In the genomic region with DNA sequence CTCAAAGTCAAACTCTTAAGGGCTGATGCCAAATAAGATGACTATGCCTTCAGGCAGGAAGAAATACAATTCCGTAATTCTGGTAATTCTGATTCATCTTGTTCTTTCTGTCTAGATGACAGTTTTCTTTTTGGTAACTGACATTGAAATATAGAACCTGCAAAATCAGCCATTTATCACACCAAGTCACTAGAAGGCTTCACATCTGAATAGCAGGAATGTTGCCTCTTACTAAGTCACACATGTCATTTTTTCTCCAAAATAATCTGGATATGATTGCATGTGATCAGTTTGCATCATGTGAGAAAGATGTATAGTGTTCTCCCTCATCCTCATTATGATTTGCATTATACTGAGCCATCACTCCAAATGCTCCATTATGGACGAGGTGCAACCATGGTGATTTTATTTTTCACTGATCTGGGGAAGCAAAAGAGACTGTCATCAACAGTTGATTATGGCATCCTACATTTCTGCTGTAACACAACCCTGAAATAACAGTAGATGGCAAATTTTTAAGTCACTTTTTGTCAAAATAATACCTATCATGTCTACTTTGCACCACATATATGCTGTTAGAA, we compare ENCODE assay signal across 37 cellular contexts.
"Had no signal": no experiment of that assay in that cellular context is flagged by ENCODE, and none has a peak within 500 bp of the region (broad histone marks: within the 10 kb centered on the region; RNA-seq: fewer than 3 reads in every experiment).

No MANE protein-coding gene starts in this region.

- DNase-seq: activated effector memory CD4-positive, alpha-beta T cell treated with anti-CD3 and anti-CD28 coated beads, Interleukin-2, amount 50 U/mL, for 16 hours; activated effector memory CD4-positive, alpha-beta T cell treated with Interleukin-2 at 50 U/mL for 16 hours; activated gamma-delta T cell; activated gamma-delta T cell treated with Interleukin-2 at 50 U/mL for 16 hours; activated naive CD4-positive, alpha-beta T cell; activated naive CD4-positive, alpha-beta T cell treated with anti-CD3 and anti-CD28 coated beads for 36 hours; activated naive CD4-positive, alpha-beta T cell treated with anti-CD3 and anti-CD28 coated beads, Interleukin-2, amount 10 ng/mL, durations not matched to agents 7 days and 5 days; activated naive CD4-positive, alpha-beta T cell treated with anti-CD3 and anti-CD28 coated beads, Interleukin-2, amount 50 U/mL, for 16 hours; activated naive CD4-positive, alpha-beta T cell treated with Interleukin-2 at 50 U/mL for 16 hours; activated naive CD8-positive, alpha-beta T cell treated with anti-CD3 and anti-CD28 coated beads for 36 hours; activated naive CD8-positive, alpha-beta T cell treated with anti-CD3 and anti-CD28 coated beads, Interleukin-2, amount 10 ng/mL, durations not matched to agents 7 days and 5 days; activated naive CD8-positive, alpha-beta T cell treated with anti-CD3 and anti-CD28 coated beads, Interleukin-2, amount 50 U/mL, for 24 hours; activated T-cell treated with anti-CD3 and anti-CD28 coated beads, Interleukin-2, amount 50 U/mL, for 1 hour; activated T-cell treated with anti-CD3 and anti-CD28 coated beads, Interleukin-2, amount 50 U/mL, for 24 hours; activated T-cell treated with anti-CD3 and anti-CD28 coated beads, Interleukin-2, amount 50 U/mL, for 4 hours; activated T-cell treated with anti-CD3 and anti-CD28 coated beads, Interleukin-2, amount 50 U/mL, for 48 hours; activated T-cell treated with anti-CD3 and anti-CD28 coated beads, Interleukin-2, amount 50 U/mL, for 72 hours; adrenal gland; amniotic stem cell; amygdala; anterior cingulate cortex; aorta; body of pancreas; brain microvascular endothelial cell; central memory CD4-positive, alpha-beta T cell; cerebellar nuclear complex had no signal

- H3K27ac ChIP-seq: adrenal gland, ascending aorta, body of pancreas, brain microvascular endothelial cell, breast epithelium, cardiac muscle cell had no signal

- H3K4me3 ChIP-seq: adrenal gland, ascending aorta, body of pancreas, breast epithelium, cardiac muscle cell had no signal

- H3K36me3 ChIP-seq: adrenal gland, ascending aorta, brain microvascular endothelial cell, breast epithelium, cardiac muscle cell had no signal

- H3K4me1 Mint-ChIP-seq: activated naive CD4-positive, alpha-beta T cell treated with anti-CD3 and anti-CD28 coated beads, Interleukin-2, amount 10 ng/mL, durations not matched to agents 7 days and 5 days; activated naive CD4-positive, alpha-beta T cell treated with anti-CD3 and anti-CD28 coated beads, Interleukin-2, amount 50 U/mL, for 24 hours; activated naive CD8-positive, alpha-beta T cell treated with anti-CD3 and anti-CD28 coated beads for 36 hours; activated naive CD8-positive, alpha-beta T cell treated with anti-CD3 and anti-CD28 coated beads, Interleukin-2, amount 10 ng/mL, durations not matched to agents 7 days and 5 days; activated naive CD8-positive, alpha-beta T cell treated with anti-CD3 and anti-CD28 coated beads, Interleukin-2, amount 50 U/mL, for 24 hours; activated T-helper 17 cell treated with anti-CD3 and anti-CD28 coated beads, Interleukin-2, amount 50 U/mL, for 72 hours; brain; central memory CD8-positive, alpha-beta T cell had no signal

- H3K27ac Mint-ChIP-seq: activated naive CD4-positive, alpha-beta T cell treated with anti-CD3 and anti-CD28 coated beads for 36 hours; activated naive CD4-positive, alpha-beta T cell treated with anti-CD3 and anti-CD28 coated beads, Interleukin-2, amount 10 ng/mL, durations not matched to agents 7 days and 5 days; activated naive CD4-positive, alpha-beta T cell treated with anti-CD3 and anti-CD28 coated beads, Interleukin-2, amount 50 U/mL, for 24 hours; activated naive CD4-positive, alpha-beta T cell treated with anti-CD3 and anti-CD28 coated beads, Interleukin-2, amount 50 U/mL, for 72 hours; activated naive CD8-positive, alpha-beta T cell; activated naive CD8-positive, alpha-beta T cell treated with anti-CD3 and anti-CD28 coated beads for 36 hours; activated naive CD8-positive, alpha-beta T cell treated with anti-CD3 and anti-CD28 coated beads, Interleukin-2, amount 10 ng/mL, durations not matched to agents 7 days and 5 days; activated naive CD8-positive, alpha-beta T cell treated with anti-CD3 and anti-CD28 coated beads, Interleukin-2, amount 50 U/mL, for 24 hours; activated T-cell treated with anti-CD3 and anti-CD28 coated beads, Interleukin-2, amount 50 U/mL, for 24 hours; activated T-cell treated with anti-CD3 and anti-CD28 coated beads, Interleukin-2, amount 50 U/mL, for 72 hours; activated T-helper 1 cell treated with anti-CD3 and anti-CD28 coated beads, Interleukin-12 subunit alpha, Interleukin-12 subunit beta, Interleukin-2, Interleukin-4 antibody, amounts not matched to agents 30 ng/mL and 10 ng/mL and 1 ng/mL, durations not matched to agents 14 hours and 24 hours and 36 hours; activated T-helper 17 cell treated with anti-CD3 and anti-CD28 coated beads, Interleukin-2, amount 50 U/mL, for 72 hours; activated T-helper 2 cell treated with anti-CD3 and anti-CD28 coated beads, Interferon-gamma antibody, Interleukin-2, Interleukin-4, amounts not matched to agents 10 μg/mL and 5 μg/mL and 100 μg/mL, durations not matched to agents 14 hours and 24 hours and 36 hours; brain had no signal

- H3K27me3 ChIP-seq: adrenal gland, ascending aorta, body of pancreas, brain microvascular endothelial cell, breast epithelium, cardiac muscle cell had no signal

- H3K36me3 Mint-ChIP-seq: activated naive CD4-positive, alpha-beta T cell treated with anti-CD3 and anti-CD28 coated beads, Interleukin-2, amount 10 ng/mL, durations not matched to agents 7 days and 5 days; activated naive CD4-positive, alpha-beta T cell treated with anti-CD3 and anti-CD28 coated beads, Interleukin-2, amount 50 U/mL, for 24 hours; activated naive CD4-positive, alpha-beta T cell treated with anti-CD3 and anti-CD28 coated beads, Interleukin-2, amount 50 U/mL, for 72 hours; activated naive CD8-positive, alpha-beta T cell; activated naive CD8-positive, alpha-beta T cell treated with anti-CD3 and anti-CD28 coated beads for 36 hours; activated naive CD8-positive, alpha-beta T cell treated with anti-CD3 and anti-CD28 coated beads, Interleukin-2, amount 10 ng/mL, durations not matched to agents 7 days and 5 days; brain had no signal

- H3K9me3 Mint-ChIP-seq: brain had no signal

- H3K9me3 ChIP-seq: adrenal gland, ascending aorta, body of pancreas, breast epithelium had no signal

- H3K4me3 Mint-ChIP-seq: activated naive CD4-positive, alpha-beta T cell treated with anti-CD3 and anti-CD28 coated beads for 36 hours; activated naive CD4-positive, alpha-beta T cell treated with anti-CD3 and anti-CD28 coated beads, Interleukin-2, amount 10 ng/mL, durations not matched to agents 7 days and 5 days; activated naive CD4-positive, alpha-beta T cell treated with anti-CD3 and anti-CD28 coated beads, Interleukin-2, amount 50 U/mL, for 24 hours; activated naive CD8-positive, alpha-beta T cell; activated naive CD8-positive, alpha-beta T cell treated with anti-CD3 and anti-CD28 coated beads for 36 hours; activated naive CD8-positive, alpha-beta T cell treated with anti-CD3 and anti-CD28 coated beads, Interleukin-2, amount 10 ng/mL, durations not matched to agents 7 days and 5 days; activated naive CD8-positive, alpha-beta T cell treated with anti-CD3 and anti-CD28 coated beads, Interleukin-2, amount 50 U/mL, for 24 hours; activated T-cell treated with anti-CD3 and anti-CD28 coated beads, Interleukin-2, amount 50 U/mL, for 24 hours; activated T-cell treated with anti-CD3 and anti-CD28 coated beads, Interleukin-2, amount 50 U/mL, for 4 hours; activated T-cell treated with anti-CD3 and anti-CD28 coated beads, Interleukin-2, amount 50 U/mL, for 72 hours; activated T-helper 1 cell treated with anti-CD3 and anti-CD28 coated beads, Interleukin-12 subunit alpha, Interleukin-12 subunit beta, Interleukin-2, Interleukin-4 antibody, amounts not matched to agents 30 ng/mL and 10 ng/mL and 1 ng/mL, durations not matched to agents 14 hours and 24 hours and 36 hours; activated T-helper 17 cell treated with anti-CD3 and anti-CD28 coated beads, Interleukin-2, amount 50 U/mL, for 72 hours; brain; central memory CD8-positive, alpha-beta T cell had no signal

- H3K27me3 Mint-ChIP-seq: activated naive CD4-positive, alpha-beta T cell treated with anti-CD3 and anti-CD28 coated beads, Interleukin-2, amount 10 ng/mL, durations not matched to agents 7 days and 5 days; activated naive CD4-positive, alpha-beta T cell treated with anti-CD3 and anti-CD28 coated beads, Interleukin-2, amount 50 U/mL, for 24 hours; activated naive CD8-positive, alpha-beta T cell; activated naive CD8-positive, alpha-beta T cell treated with anti-CD3 and anti-CD28 coated beads for 36 hours; activated naive CD8-positive, alpha-beta T cell treated with anti-CD3 and anti-CD28 coated beads, Interleukin-2, amount 10 ng/mL, durations not matched to agents 7 days and 5 days; activated naive CD8-positive, alpha-beta T cell treated with anti-CD3 and anti-CD28 coated beads, Interleukin-2, amount 50 U/mL, for 24 hours; activated T-cell treated with anti-CD3 and anti-CD28 coated beads, Interleukin-2, amount 50 U/mL, for 24 hours; activated T-helper 17 cell treated with anti-CD3 and anti-CD28 coated beads, Interleukin-2, amount 50 U/mL, for 72 hours; brain; central memory CD8-positive, alpha-beta T cell had no signal

- H3K4me1 ChIP-seq: adrenal gland, ascending aorta, breast epithelium had no signal
